In the genomic region with DNA sequence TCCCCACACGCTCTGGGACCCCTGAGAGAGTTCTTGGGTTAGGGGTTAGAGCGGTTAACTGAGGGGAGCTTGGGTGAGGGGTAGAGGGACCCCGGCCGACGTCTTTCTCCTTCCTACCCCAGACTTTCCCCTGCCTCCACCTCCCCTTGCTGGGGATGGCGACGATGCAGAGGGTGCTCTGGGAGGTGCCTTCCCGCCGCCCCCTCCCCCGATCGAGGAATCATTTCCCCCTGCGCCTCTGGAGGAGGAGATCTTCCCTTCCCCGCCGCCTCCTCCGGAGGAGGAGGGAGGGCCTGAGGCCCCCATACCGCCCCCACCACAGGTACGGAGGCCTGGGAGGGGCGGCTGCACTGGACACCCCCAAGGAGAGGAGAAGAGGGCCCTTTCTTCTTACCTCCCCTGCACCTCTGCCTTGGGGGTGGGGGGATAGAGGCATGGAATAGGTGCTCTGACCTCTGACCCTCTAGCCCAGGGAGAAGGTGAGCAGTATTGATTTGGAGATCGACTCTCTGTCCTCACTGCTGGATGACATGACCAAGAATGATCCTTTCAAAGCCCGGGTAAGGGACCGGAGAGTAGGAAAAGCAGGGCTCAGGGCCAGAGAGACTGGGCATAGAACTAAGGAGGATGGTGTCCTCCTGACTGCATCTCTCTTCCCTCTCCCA, we compare ENCODE assay signal across 8 cellular contexts. TPM values are rescaled to one million over a fixed set of nuclear protein-coding genes. Genes with fewer than 3 reads are reported as not detected.
DNase-seq lines count a peak whose midpoint lies in the region; ATAC-seq and TF ChIP-seq lines count a peak whose summit lies in the region.

No MANE protein-coding gene starts in this region.

- no peaks in the 10 kb centered on the region for H3K27me3 ChIP-seq in gastroesophageal sphincter

- intact Hi-C loops in activated T-helper 1 cell treated with anti-CD3 and anti-CD28 coated beads, Interleukin-12 subunit alpha, Interleukin-12 subunit beta, Interleukin-2, Interleukin-4 antibody, amounts not matched to agents 30 ng/mL and 10 ng/mL and 1 ng/mL, durations not matched to agents 14 hours and 24 hours and 36 hours (cut with micrococcal nuclease): loop anchor here (5.0 kb wide), 2 partner anchors 110 to 120 kb away; a partner anchor contains a TSS

- no peak overlapping the region for H3K4me3 Mint-ChIP-seq in activated T-helper 1 cell treated with anti-CD3 and anti-CD28 coated beads, Interleukin-12 subunit alpha, Interleukin-12 subunit beta, Interleukin-2, Interleukin-4 antibody, amounts not matched to agents 30 ng/mL and 10 ng/mL and 1 ng/mL, durations not matched to agents 14 hours and 24 hours and 36 hours

- H3K27ac ChIP-seq in VCaP (peak overlapping the region; percentile 88; the same call in 1 of the 2 replicates), gastroesophageal sphincter (peak overlapping the region; percentile 96 to 100 (median 99))

- peaks cover 0 to 77% (median 49%) of the 10 kb centered on the region in 3 donors for H3K4me1 ChIP-seq in gastroesophageal sphincter

- no peak for ATAC-seq in gastroesophageal sphincter
- ATAC-seq in GM21367 (IDR thresholded peaks at IDR 0.05; ENCODE audit: unreplicated experiment): no peak

- no peaks in the 10 kb centered on the region for H3K9me3 Mint-ChIP-seq in activated T-helper 1 cell treated with anti-CD3 and anti-CD28 coated beads, Interleukin-12 subunit alpha, Interleukin-12 subunit beta, Interleukin-2, Interleukin-4 antibody, amounts not matched to agents 30 ng/mL and 10 ng/mL and 1 ng/mL, durations not matched to agents 14 hours and 24 hours and 36 hours

- peaks cover 0 to 5% of the 10 kb centered on the region in 2 donors for H3K36me3 ChIP-seq in gastroesophageal sphincter

- H3K36me3 Mint-ChIP-seq in activated T-helper 1 cell treated with anti-CD3 and anti-CD28 coated beads, Interleukin-12 subunit alpha, Interleukin-12 subunit beta, Interleukin-2, Interleukin-4 antibody, amounts not matched to agents 30 ng/mL and 10 ng/mL and 1 ng/mL, durations not matched to agents 14 hours and 24 hours and 36 hours (ENCODE audit: low read depth): no peaks in the 10 kb centered on the region

- peaks cover 26% of the 10 kb centered on the region for H3K4me1 Mint-ChIP-seq in activated T-helper 1 cell treated with anti-CD3 and anti-CD28 coated beads, Interleukin-12 subunit alpha, Interleukin-12 subunit beta, Interleukin-2, Interleukin-4 antibody, amounts not matched to agents 30 ng/mL and 10 ng/mL and 1 ng/mL, durations not matched to agents 14 hours and 24 hours and 36 hours (ENCODE audit: low read depth)

- TF ChIP-seq CTCF in GM12875 (IDR thresholded peaks at IDR 0.05; ENCODE audit: borderline replicate concordance, insufficient read depth, low read depth, low read length) (no peak), VCaP (conservative IDR thresholded peaks at IDR 0.05) (no peak), gastroesophageal sphincter (IDR thresholded peaks at IDR 0.05) (no peak)

- DNase-seq in skeletal muscle cell (ENCODE audit: low read depth) (no peak), SKM-1 treated with dmso at 0.1 percent for 144 hours (lab: John Stamatoyannopoulos, UW; ENCODE audit: unreplicated experiment) (no peak)
- no peak for DNase-seq in activated T-helper 1 cell treated with anti-CD3 and anti-CD28 coated beads, Interleukin-12 subunit alpha, Interleukin-12 subunit beta, Interleukin-2, Interleukin-4 antibody, amounts not matched to agents 30 ng/mL and 10 ng/mL and 1 ng/mL, durations not matched to agents 14 hours and 24 hours and 36 hours (ENCODE audit: low spot score)
- no peak for DNase-seq in stimulated activated CD4-positive, alpha-beta T cell treated with anti-CD3 and anti-CD28 coated beads, Interleukin-4, amount 100 ng/mL, for 4 hours

- no peaks in the 10 kb centered on the region for H3K27me3 Mint-ChIP-seq in activated T-helper 1 cell treated with anti-CD3 and anti-CD28 coated beads, Interleukin-12 subunit alpha, Interleukin-12 subunit beta, Interleukin-2, Interleukin-4 antibody, amounts not matched to agents 30 ng/mL and 10 ng/mL and 1 ng/mL, durations not matched to agents 14 hours and 24 hours and 36 hours (ENCODE audit: insufficient read depth)

- no peak for TF ChIP-seq EP300 in gastroesophageal sphincter (IDR thresholded peaks at IDR 0.05)

- WGBS in gastroesophageal sphincter (ENCODE audit: low coverage in 1 of 2), 2 donors: 0 to 7% methylated on average over 2 to 8 of the region's 21 CpGs

- H3K4me3 ChIP-seq in GM12875 (ENCODE audit: low read depth, low read length) (peak overlapping the region; percentile 77), gastroesophageal sphincter (peak overlapping the region; percentile 71 to 99), skeletal muscle cell (ENCODE audit: low read depth, low read length) (peak overlapping the region; percentile 93)

- H3K9me3 ChIP-seq in gastroesophageal sphincter: no peaks in the 10 kb centered on the region

- H3K27ac Mint-ChIP-seq in activated T-helper 1 cell treated with anti-CD3 and anti-CD28 coated beads, Interleukin-12 subunit alpha, Interleukin-12 subunit beta, Interleukin-2, Interleukin-4 antibody, amounts not matched to agents 30 ng/mL and 10 ng/mL and 1 ng/mL, durations not matched to agents 14 hours and 24 hours and 36 hours: no peak overlapping the region

- no peak for TF ChIP-seq POLR2A in gastroesophageal sphincter (IDR thresholded peaks at IDR 0.05)

RNA-seq across cellular contexts. Expression of a gene that starts 1.1 kb away (rescaled TPM):
- total RNA-seq in gastroesophageal sphincter: 100 to 1,000 TPM; 111 to 389 (median 146) TPM
- 73.9 and 78.8 TPM in 2 replicates for total RNA-seq in activated T-helper 1 cell treated with anti-CD3 and anti-CD28 coated beads, Interleukin-12 subunit alpha, Interleukin-12 subunit beta, Interleukin-2, Interleukin-4 antibody, amounts not matched to agents 30 ng/mL and 10 ng/mL and 1 ng/mL, durations not matched to agents 14 hours and 24 hours and 36 hours

RNA-seq across cellular contexts. Expression of a gene that starts 19.7 kb away (rescaled TPM):
- total RNA-seq in gastroesophageal sphincter: 1 to 10 TPM in 2 of 4 donors, under 1 TPM in 2; 0.31 to 2.4 (median 1.2) TPM
- 0.44 and 0.54 TPM in 2 replicates for total RNA-seq in activated T-helper 1 cell treated with anti-CD3 and anti-CD28 coated beads, Interleukin-12 subunit alpha, Interleukin-12 subunit beta, Interleukin-2, Interleukin-4 antibody, amounts not matched to agents 30 ng/mL and 10 ng/mL and 1 ng/mL, durations not matched to agents 14 hours and 24 hours and 36 hours

RNA-seq across cellular contexts. Expression of a gene that starts 26.4 kb away (rescaled TPM):
- total RNA-seq in gastroesophageal sphincter: 1 to 10 TPM in 1 of 4 donors, under 1 TPM in 1, not detected in 2; 0.78 to 2.5 TPM
- total RNA-seq in activated T-helper 1 cell treated with anti-CD3 and anti-CD28 coated beads, Interleukin-12 subunit alpha, Interleukin-12 subunit beta, Interleukin-2, Interleukin-4 antibody, amounts not matched to agents 30 ng/mL and 10 ng/mL and 1 ng/mL, durations not matched to agents 14 hours and 24 hours and 36 hours: not detected in 2 replicates
